6 cellular contexts compared by ENCODE assay signal in genomic region chr17:44069974-44070454, GRCh38. TPM values are rescaled to one million over a fixed set of nuclear protein-coding genes. Genes with fewer than 3 reads are reported as not detected.
A peak's percentile ranks its signal among the peaks of the same experiment; 100 is the strongest.
DNase-seq lines count a peak whose midpoint lies in the region; ATAC-seq and TF ChIP-seq lines count a peak whose summit lies in the region.

No MANE protein-coding gene starts in this region.

- intact Hi-C loops in left ventricle myocardium superior (cut with micrococcal nuclease), result loop anchor here (10.0 kb wide), 1 partner anchor 55 kb away; the partner anchor contains the start of gene HDAC5

- no peaks in the 10 kb centered on the region for H3K9me3 Mint-ChIP-seq in activated naive CD4-positive, alpha-beta T cell treated with anti-CD3 and anti-CD28 coated beads, Interleukin-2, amount 50 U/mL, for 72 hours

- no peak overlapping the region for H2BK5ac ChIP-seq in mesendoderm (ENCODE audit: low read length)

- H3K36me3 Mint-ChIP-seq in activated naive CD4-positive, alpha-beta T cell treated with anti-CD3 and anti-CD28 coated beads, Interleukin-2, amount 50 U/mL, for 72 hours, result peaks cover 8% of the 10 kb centered on the region in 2 donors

- peak overlapping the region; percentile 81 for H3K18ac ChIP-seq in mesendoderm (ENCODE audit: low read length)

- H3K4me2 ChIP-seq in mesendoderm (ENCODE audit: low read length), result peak overlapping the region; percentile 36

- peaks cover 21% of the 10 kb centered on the region for H3K79me2 ChIP-seq in mesendoderm (ENCODE audit: control insufficient read depth, insufficient read depth, low read length)

- no peak overlapping the region for H4K8ac ChIP-seq in mesendoderm (ENCODE audit: low read depth, low read length)

- H3K27ac ChIP-seq in cardiac muscle cell (peak overlapping the region; percentile 77), mesendoderm (ENCODE audit: low read depth, low read length) (peak overlapping the region; percentile 87)

- H3K36me3 ChIP-seq in cardiac muscle cell (no peaks in the 10 kb centered on the region), mesendoderm (ENCODE audit: control insufficient read depth, insufficient read depth, low read length) (no peaks in the 10 kb centered on the region)

- H3K27me3 ChIP-seq in cardiac muscle cell (no peaks in the 10 kb centered on the region), mesendoderm (ENCODE audit: insufficient read depth, low read length, poor library complexity) (no peaks in the 10 kb centered on the region)

- H2BK120ac ChIP-seq in mesendoderm (ENCODE audit: low read depth, low read length), result peak overlapping the region; percentile 79

- H3K27ac Mint-ChIP-seq in activated naive CD4-positive, alpha-beta T cell treated with anti-CD3 and anti-CD28 coated beads, Interleukin-2, amount 50 U/mL, for 72 hours, result peak overlapping the region; percentile 97 to 98

- no peak for TF ChIP-seq CTCF in cardiac muscle cell (IDR thresholded peaks at IDR 0.05; ENCODE audit: low read depth, low read length)

- H3K79me1 ChIP-seq in mesendoderm (ENCODE audit: low read length), result peaks cover 2% of the 10 kb centered on the region

- peak overlapping the region; percentile 70 for H3K56ac ChIP-seq in mesendoderm (ENCODE audit: low read length)

- H3K4ac ChIP-seq in mesendoderm (ENCODE audit: low read depth, low read length), result no peak overlapping the region

- H2AK5ac ChIP-seq in mesendoderm (ENCODE audit: low read length), result no peak overlapping the region

- H3K4me3 ChIP-seq in cardiac muscle cell (peak overlapping the region; percentile 31), mesendoderm (ENCODE audit: low read length) (peak overlapping the region; percentile 22)

- peaks cover 15% of the 10 kb centered on the region for H3K4me1 ChIP-seq in cardiac muscle cell (ENCODE audit: low read depth)
- peaks cover 2% of the 10 kb centered on the region for H3K4me1 ChIP-seq in mesendoderm (ENCODE audit: control insufficient read depth, low read depth, low read length)

- H4K5ac ChIP-seq in mesendoderm (ENCODE audit: low read length), result no peak overlapping the region

- no peaks in the 10 kb centered on the region for H3K9me3 ChIP-seq in cardiac muscle cell (ENCODE audit: low read depth)

- H2BK15ac ChIP-seq in mesendoderm (replicated peaks; ENCODE audit: low read depth), result no peak overlapping the region

- DNase-seq in cardiac muscle cell (ENCODE audit: low read depth in 1 of 2, low spot score in 1 of 2), result peak in 1 of 2 donors; percentile 32
- no peak for DNase-seq in left ventricle myocardium superior
- DNase-seq in activated naive CD4-positive, alpha-beta T cell treated with anti-CD3 and anti-CD28 coated beads, Interleukin-2, amount 50 U/mL, for 72 hours (ENCODE audit: low spot score in 2 of 2), result no peak
- peak; percentile 73 for DNase-seq in mesendoderm
- no peak for DNase-seq in effector CD8-positive, alpha-beta T cell (lab: John Stamatoyannopoulos, UW)

- no peak overlapping the region for H3K23ac ChIP-seq in mesendoderm (ENCODE audit: low read length)

- no CpG with 5 or more reads among the region's 7 CpGs for WGBS in mesendoderm (ENCODE audit: extremely low coverage, insufficient coverage, low lambda C conversion rate)

- ATAC-seq in left ventricle myocardium superior, result no peak
- no peak for ATAC-seq in activated naive CD4-positive, alpha-beta T cell treated with anti-CD3 and anti-CD28 coated beads, Interleukin-2, amount 50 U/mL, for 72 hours
- no peak for ATAC-seq in HG03439 (IDR thresholded peaks at IDR 0.05; ENCODE audit: unreplicated experiment)

- H3K9ac ChIP-seq in mesendoderm (ENCODE audit: low read length), result peak overlapping the region; percentile 58

RNA-seq across cellular contexts. Expression of gene G6PC3, which starts 0.5 kb away (rescaled TPM):
- total RNA-seq in cardiac muscle cell (93.1 and 95.3 TPM in 2 replicates), left ventricle myocardium superior (26.3 TPM)
- 162 and 234 TPM in 2 replicates for polyA plus RNA-seq in cardiac muscle cell
- total RNA-seq in activated naive CD4-positive, alpha-beta T cell treated with anti-CD3 and anti-CD28 coated beads, Interleukin-2, amount 50 U/mL, for 72 hours, result 10 to 100 TPM; 17.7 to 20.3 TPM
- 181 TPM for polyA plus RNA-seq in mesendoderm (2013, experiment 1 of 2)
- 184 TPM for polyA plus RNA-seq in mesendoderm (2013, experiment 2 of 2)

RNA-seq across cellular contexts. Expression of gene LSM12, which starts 3.5 kb away (rescaled TPM):
- 31.0 and 45.3 TPM in 2 replicates for total RNA-seq in cardiac muscle cell
- 46.5 and 60.7 TPM in 2 replicates for polyA plus RNA-seq in cardiac muscle cell
- 58.2 TPM for total RNA-seq in left ventricle myocardium superior
- total RNA-seq in activated naive CD4-positive, alpha-beta T cell treated with anti-CD3 and anti-CD28 coated beads, Interleukin-2, amount 50 U/mL, for 72 hours, result 10 to 100 TPM; 71.4 to 73.5 TPM
- 147 TPM for polyA plus RNA-seq in mesendoderm (2013, experiment 1 of 2)
- polyA plus RNA-seq in mesendoderm (2013, experiment 2 of 2), result 143 TPM

RNA-seq across cellular contexts. Expression of gene HDAC5, which starts 53.4 kb away (rescaled TPM):
- 164 and 300 TPM in 2 replicates for total RNA-seq in cardiac muscle cell
- 94.1 and 209 TPM in 2 replicates for polyA plus RNA-seq in cardiac muscle cell
- 81.4 TPM for total RNA-seq in left ventricle myocardium superior
- 10 to 100 TPM; 17.3 to 27.8 TPM for total RNA-seq in activated naive CD4-positive, alpha-beta T cell treated with anti-CD3 and anti-CD28 coated beads, Interleukin-2, amount 50 U/mL, for 72 hours
- 21.7 TPM for polyA plus RNA-seq in mesendoderm (2013, experiment 1 of 2)
- 20.8 TPM for polyA plus RNA-seq in mesendoderm (2013, experiment 2 of 2)

RNA-seq across cellular contexts. Expression of gene TMEM101, which starts 55.3 kb away (rescaled TPM):
- total RNA-seq in cardiac muscle cell (37.5 and 65.8 TPM in 2 replicates), left ventricle myocardium superior (20.7 TPM)
- 22.5 and 40.6 TPM in 2 replicates for polyA plus RNA-seq in cardiac muscle cell
- total RNA-seq in activated naive CD4-positive, alpha-beta T cell treated with anti-CD3 and anti-CD28 coated beads, Interleukin-2, amount 50 U/mL, for 72 hours, result 10 to 100 TPM; 32.8 to 43.6 TPM
- 7.6 TPM for polyA plus RNA-seq in mesendoderm (2013, experiment 1 of 2)
- 7.2 TPM for polyA plus RNA-seq in mesendoderm (2013, experiment 2 of 2)
